ENCODE assay signal across 8 cellular contexts in genomic region chr17:78736526-78737079, GRCh38. TPM values are rescaled to one million over a fixed set of nuclear protein-coding genes. Genes with fewer than 3 reads are reported as not detected.
DNase-seq lines count a peak whose midpoint lies in the region; ATAC-seq and TF ChIP-seq lines count a peak whose summit lies in the region.

No MANE protein-coding gene starts in this region.

- intact Hi-C loops in PC-3 (cut with micrococcal nuclease), result loop anchor here (5.0 kb wide), 1 partner anchor 46 kb away; the partner anchor contains the start of gene CYTH1
- intact Hi-C loops in heart right ventricle (cut with DNase I), result loop anchor here in 1 of 10 donors (2.0 to 5.0 kb wide), 2 partner anchors 20 to 41 kb away; no protein-coding TSS in a partner anchor

- peak overlapping the region; percentile 88 for H3K4me2 ChIP-seq in PC-3 (ENCODE audit: low read length)

- H3K4me1 ChIP-seq in PC-3 (ENCODE audit: insufficient read depth, low read length) (peaks cover 29% of the 10 kb centered on the region), heart right ventricle (peaks cover 24 to 96% (median 86%) of the 10 kb centered on the region in 9 donors), skeletal muscle tissue (ENCODE audit: control insufficient read depth in 3 of 3, insufficient read depth in 3 of 3, low read length in 3 of 3) (peaks cover 60 to 66% (median 64%) of the 10 kb centered on the region in 3 donors)

- H3K9me3 ChIP-seq in PC-3 (ENCODE audit: low read length) (no peaks in the 10 kb centered on the region), heart right ventricle (no peaks in the 10 kb centered on the region), skeletal muscle tissue (ENCODE audit: control insufficient read depth in 3 of 3, low read length in 3 of 3) (no peaks in the 10 kb centered on the region)

- no peaks in the 10 kb centered on the region for H3K36me3 ChIP-seq in PC-3 (ENCODE audit: low read depth, low read length)
- H3K36me3 ChIP-seq in heart right ventricle, result peaks cover 0 to 5% (median 0%) of the 10 kb centered on the region in 9 donors
- no peaks in the 10 kb centered on the region for H3K36me3 ChIP-seq in skeletal muscle tissue (ENCODE audit: control insufficient read depth in 3 of 3, insufficient read depth in 3 of 3, low read length in 3 of 3)

- WGBS in heart right ventricle, 2 donors, result 37 to 39% methylated on average over 15 of the region's 15 CpGs

- H3K27me3 ChIP-seq in PC-3 (ENCODE audit: low read length) (no peaks in the 10 kb centered on the region), heart right ventricle (no peaks in the 10 kb centered on the region), skeletal muscle tissue (ENCODE audit: control insufficient read depth in 3 of 3, insufficient read depth in 3 of 3, low read length in 3 of 3) (no peaks in the 10 kb centered on the region)

- H3K79me2 ChIP-seq in PC-3 (ENCODE audit: low read length), result peaks cover 46% of the 10 kb centered on the region

- H2AFZ ChIP-seq in PC-3 (ENCODE audit: low read length), result peak overlapping the region; percentile 74

- H3F3A ChIP-seq in PC-3 (ENCODE audit: low read length, unreplicated experiment), result peaks cover 3% of the 10 kb centered on the region

- no TSS peak for BruUV-seq in PC-3 (replicated peaks; lab: Mats Ljungman, UMichigan)

- H3K9ac ChIP-seq in PC-3 (ENCODE audit: low read length) (peak overlapping the region; percentile 54), skeletal muscle tissue (ENCODE audit: low read depth in 1 of 3, low read length in 3 of 3) (peak overlapping the region; percentile 1 to 75 (median 66))

- POLR2A ChIA-PET in PC-3 (lab: Charles Lee; ENCODE audit: unreplicated experiment), result interaction anchor here (0.5 to 0.7 kb wide), 4 partner anchors 39 to 562 kb away, joined by 3 to 6 read pairs (median 4); no protein-coding TSS in a partner anchor

- CTCF ChIA-PET in PC-3 (lab: Charles Lee), result interaction anchor here (0.6 to 0.7 kb wide), 2 partner anchors 26 to 50 kb away, joined by 3 read pairs; no protein-coding TSS in a partner anchor

- ATAC-seq in HG03354 (IDR thresholded peaks at IDR 0.05; ENCODE audit: poor library complexity, severe bottlenecking, unreplicated experiment) (peak; percentile 61), PC-3 (peak; percentile 92), heart right ventricle (peak; percentile 81 to 91 (median 88)), HG02884 (IDR thresholded peaks at IDR 0.05; ENCODE audit: unreplicated experiment) (no peak)

- H3K4me3 ChIP-seq in PC-3 (ENCODE audit: low read length), result peak overlapping the region; percentile 74
- peak overlapping the region; percentile 30 to 64 (median 54) for H3K4me3 ChIP-seq in heart right ventricle
- peak overlapping the region; percentile 57 to 67 (median 61) for H3K4me3 ChIP-seq in skeletal muscle tissue (ENCODE audit: low read length in 3 of 3)

- H3K9me2 ChIP-seq in PC-3 (replicated peaks; ENCODE audit: low read length), result no peaks in the 10 kb centered on the region

- TF ChIP-seq CTCF in PC-3 (conservative IDR thresholded peaks at IDR 0.05; ENCODE audit: low read depth, low read length), result no peak; the same call in 1 of the 2 replicates
- peak in 5 of 9 donors; percentile 10 to 25 (median 19) for TF ChIP-seq CTCF in heart right ventricle (IDR thresholded peaks at IDR 0.05)

- peaks cover 18% of the 10 kb centered on the region for H4K20me1 ChIP-seq in PC-3 (ENCODE audit: low read length)

- peak; percentile 59 for DNase-seq in activated gamma-delta T cell treated with Interleukin-2 at 50 U/mL for 16 hours
- DNase-seq in activated gamma-delta T cell (lab: John Stamatoyannopoulos, UW), result no peak
- peak; percentile 93 for DNase-seq in PC-3
- DNase-seq in activated effector memory CD4-positive, alpha-beta T cell treated with anti-CD3 and anti-CD28 coated beads, Interleukin-2, amount 50 U/mL, for 16 hours, result peak; percentile 88
- peak; percentile 77 to 79 for DNase-seq in heart right ventricle

- peak overlapping the region; percentile 75 for H3K27ac ChIP-seq in PC-3 (ENCODE audit: low read length)
- peak overlapping the region; percentile 64 to 92 (median 83) for H3K27ac ChIP-seq in heart right ventricle
- peak overlapping the region; percentile 76 for H3K27ac ChIP-seq in skeletal muscle tissue (ENCODE audit: low read depth, low read length)

RNA-seq across cellular contexts. Expression of gene CYTH1, which starts 45.5 kb away (rescaled TPM):
- total RNA-seq in PC-3 (2014; rRNA removed) (29.7 and 37.7 TPM in 2 replicates), heart right ventricle (10 to 100 TPM; 23.5 to 46.9 (median 34.8) TPM), skeletal muscle tissue (17.7 TPM)
- polyA plus RNA-seq in heart right ventricle, result 10 to 100 TPM; 22.3 to 31.5 TPM
